ENCODE assay signal across 8 cellular contexts in the genomic region with DNA sequence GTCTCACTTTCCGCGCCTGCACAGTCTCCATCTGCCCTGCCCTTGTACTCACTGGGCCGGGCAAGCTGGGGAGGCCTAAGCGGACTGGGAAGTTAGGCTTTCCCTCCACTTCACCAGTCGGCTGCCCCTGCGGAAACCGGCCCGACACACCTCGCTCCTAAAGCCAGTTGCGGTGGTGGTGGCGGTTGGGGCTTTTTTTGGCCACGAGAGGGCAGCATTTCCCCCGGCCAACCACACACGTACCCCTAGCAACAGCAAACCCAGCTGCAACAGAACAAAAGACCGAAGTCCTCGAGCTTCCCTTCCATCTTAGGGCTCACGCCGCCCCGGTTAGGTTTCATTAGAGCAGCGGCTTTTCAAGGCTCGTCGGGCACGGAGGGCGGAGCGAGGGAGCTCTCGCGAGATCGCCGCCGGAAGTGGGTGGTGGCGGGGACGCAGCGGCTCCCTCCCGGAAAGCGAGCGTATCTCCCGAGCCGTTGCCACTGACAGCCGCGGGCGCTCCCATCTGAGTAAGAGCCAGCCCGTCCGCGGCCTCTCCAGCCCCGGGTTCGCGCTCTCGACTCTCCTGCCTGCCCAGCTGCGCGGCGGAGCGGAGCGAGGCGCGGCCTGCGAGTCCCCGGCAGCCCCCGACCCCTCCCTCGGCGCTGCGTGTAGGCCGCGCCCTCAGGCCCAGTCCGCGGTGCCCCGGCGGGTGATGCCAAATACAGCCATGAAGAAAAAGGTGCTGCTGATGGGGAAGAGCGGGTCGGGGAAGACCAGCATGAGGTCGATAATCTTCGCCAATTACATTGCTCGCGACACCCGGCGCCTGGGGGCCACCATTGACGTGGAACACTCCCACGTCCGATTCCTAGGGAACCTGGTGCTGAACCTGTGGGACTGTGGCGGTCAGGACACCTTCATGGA. TPM values are rescaled to one million over a fixed set of nuclear protein-coding genes. Genes with fewer than 3 reads are reported as not detected.
DNase-seq lines count a peak whose midpoint lies in the region; ATAC-seq and TF ChIP-seq lines count a peak whose summit lies in the region.

A gene with protein sequence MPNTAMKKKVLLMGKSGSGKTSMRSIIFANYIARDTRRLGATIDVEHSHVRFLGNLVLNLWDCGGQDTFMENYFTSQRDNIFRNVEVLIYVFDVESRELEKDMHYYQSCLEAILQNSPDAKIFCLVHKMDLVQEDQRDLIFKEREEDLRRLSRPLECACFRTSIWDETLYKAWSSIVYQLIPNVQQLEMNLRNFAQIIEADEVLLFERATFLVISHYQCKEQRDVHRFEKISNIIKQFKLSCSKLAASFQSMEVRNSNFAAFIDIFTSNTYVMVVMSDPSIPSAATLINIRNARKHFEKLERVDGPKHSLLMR (plus strand): TSS at position 462 of the 906 bp plus-strand sequence. CDS start 233 bp downstream, at position 695.

- H3K4me1 ChIP-seq in cardiac muscle cell (ENCODE audit: low read depth) (no peaks in the 10 kb centered on the region), trophoblast cell (ENCODE audit: control insufficient read depth in 1 of 2, insufficient read depth in 2 of 2, low read length in 2 of 2) (peaks cover 5 to 13% of the 10 kb centered on the region in 2 experiments), transverse colon (peaks cover 20 to 40% (median 27%) of the 10 kb centered on the region in 4 donors)

- H4K8ac ChIP-seq in trophoblast cell (ENCODE audit: low read depth, low read length): peak within 1 kb of the TSS; percentile 96

- peak within 1 kb of the TSS; percentile 57 for H2AK5ac ChIP-seq in trophoblast cell (ENCODE audit: low read length)

- intact Hi-C loops in transverse colon (cut with DNase I; ENCODE audit: low total_unique reads): no loop called here

- peak; percentile 75 for TF ChIP-seq CTCF in GM12874 (IDR thresholded peaks at IDR 0.05; ENCODE audit: insufficient read depth, low read depth, low read length)
- peak; percentile 83 for TF ChIP-seq CTCF in cardiac muscle cell (IDR thresholded peaks at IDR 0.05; ENCODE audit: low read depth, low read length)
- TF ChIP-seq CTCF in transverse colon (IDR thresholded peaks at IDR 0.05): peak; percentile 78 to 97 (median 90)

- peak within 1 kb of the TSS; percentile 86 for H2BK5ac ChIP-seq in trophoblast cell (ENCODE audit: low read depth, low read length, poor library complexity)

- peak; percentile 91 for TF ChIP-seq POLR2A in transverse colon (IDR thresholded peaks at IDR 0.05)

- H3K23ac ChIP-seq in trophoblast cell (ENCODE audit: low read length): no peak within 1 kb of the TSS

- peak within 1 kb of the TSS; percentile 74 for H3K9ac ChIP-seq in trophoblast cell (ENCODE audit: low read length)

- peak within 1 kb of the TSS; percentile 95 for H3K4me2 ChIP-seq in trophoblast cell (ENCODE audit: low read length)

- peak within 1 kb of the TSS; percentile 97 for H3K14ac ChIP-seq in trophoblast cell (ENCODE audit: low read length)

- in situ Hi-C loops in transverse colon (cut with MboI; ENCODE audit: low pct_ligation_motif_present in 1 of 4, low pct_unique_long_range_greater_than_20kb in 1 of 4, low sequenced_read_pairs in 3 of 4): loop anchor here in 3 of 4 donors (25.0 kb wide), 3 partner anchors 612 to 1512 kb away; no protein-coding TSS in a partner anchor

- H3K36me3 ChIP-seq in cardiac muscle cell: no peaks in the 10 kb centered on the region
- H3K36me3 ChIP-seq in trophoblast cell (ENCODE audit: control insufficient read depth in 1 of 2, insufficient read depth in 2 of 2, low read length in 2 of 2): peaks cover 0 to 2% of the 10 kb centered on the region in 2 experiments
- H3K36me3 ChIP-seq in transverse colon: no peaks in the 10 kb centered on the region

- H3K27ac ChIP-seq in cardiac muscle cell (peak within 1 kb of the TSS; percentile 91), trophoblast cell (ENCODE audit: low read depth, low read length) (peak within 1 kb of the TSS; percentile 79), transverse colon (peak within 1 kb of the TSS; percentile 94 to 98 (median 97))

- ATAC-seq in HG02763 (IDR thresholded peaks at IDR 0.05; ENCODE audit: unreplicated experiment): peak; percentile 89

- WGBS in trophoblast cell (ENCODE audit: extremely low coverage, insufficient coverage, insufficient read length): no CpG with 5 or more reads among the region's 79 CpGs
- WGBS in transverse colon (ENCODE audit: low coverage in 1 of 2), 2 donors: 1% methylated on average over 36 of the region's 79 CpGs; no CpG with 5 or more reads in 1 of the 2 donors

- H3K27me3 ChIP-seq in cardiac muscle cell (no peaks in the 10 kb centered on the region), trophoblast cell (ENCODE audit: insufficient read depth, low read length) (no peaks in the 10 kb centered on the region), transverse colon (no peaks in the 10 kb centered on the region)

- peak within 1 kb of the TSS; percentile 91 for H2AFZ ChIP-seq in trophoblast cell (ENCODE audit: insufficient read depth, low read length, poor library complexity)

- H3K79me2 ChIP-seq in trophoblast cell (ENCODE audit: control insufficient read depth, insufficient read depth, low read length, poor library complexity): peaks cover 13% of the 10 kb centered on the region

- H4K12ac ChIP-seq in trophoblast cell (ENCODE audit: low read depth, low read length): peak within 1 kb of the TSS; percentile 90

- DNase-seq in NCI-H1417 (lab: John Stamatoyannopoulos, UW) (peak; percentile 91 to 97 (median 94)), SW 1271 (lab: John Stamatoyannopoulos, UW) (peak; percentile 48 to 75), cardiac muscle cell (ENCODE audit: low read depth in 1 of 2, low spot score in 1 of 2) (peak; percentile 96 to 98), trophoblast cell (peak; percentile 98 to 99), transverse colon (peak; percentile 96)
- peak; percentile 84 for DNase-seq in activated naive CD8-positive, alpha-beta T cell treated with anti-CD3 and anti-CD28 coated beads, Interleukin-2, amount 50 U/mL, for 16 hours (ENCODE audit: low read depth, low spot score)

- no peak within 1 kb of the TSS for H2BK12ac ChIP-seq in trophoblast cell (ENCODE audit: low read length)

- H3K18ac ChIP-seq in trophoblast cell (ENCODE audit: low read length): peak within 1 kb of the TSS; percentile 95

- peak within 1 kb of the TSS; percentile 75 for H3K4ac ChIP-seq in trophoblast cell (ENCODE audit: low read depth, low read length)

- peak within 1 kb of the TSS; percentile 62 for H3K4me3 ChIP-seq in cardiac muscle cell
- peak within 1 kb of the TSS; percentile 85 for H3K4me3 ChIP-seq in trophoblast cell (ENCODE audit: low read depth, low read length)
- H3K4me3 ChIP-seq in transverse colon: peak within 1 kb of the TSS; percentile 77 to 81 (median 80)

- H3K9me3 ChIP-seq in cardiac muscle cell (ENCODE audit: low read depth) (no peaks in the 10 kb centered on the region), trophoblast cell (ENCODE audit: insufficient read depth, low read depth, low read length) (no peaks in the 10 kb centered on the region), transverse colon (no peaks in the 10 kb centered on the region)

- H2BK120ac ChIP-seq in trophoblast cell (ENCODE audit: insufficient read depth, low read length, poor library complexity): peak within 1 kb of the TSS; percentile 78

- H4K91ac ChIP-seq in trophoblast cell (ENCODE audit: low read depth, low read length): peak within 1 kb of the TSS; percentile 93

- TF ChIP-seq EP300 in transverse colon (IDR thresholded peaks at IDR 0.05; ENCODE audit: low read depth): no peak

- peaks cover 10% of the 10 kb centered on the region for H3K79me1 ChIP-seq in trophoblast cell (ENCODE audit: low read length)

RNA-seq across cellular contexts. Expression of the gene that starts here (rescaled TPM):
- total RNA-seq in cardiac muscle cell: 43.8 and 53.7 TPM in 2 replicates
- polyA plus RNA-seq in cardiac muscle cell: 154 and 164 TPM in 2 replicates
- polyA plus RNA-seq in trophoblast cell (2013): 57.3 and 57.5 TPM in 2 replicates
- 10 to 100 TPM; 35.0 to 47.0 (median 39.6) TPM for total RNA-seq in transverse colon

Comparison
In these comparisons a context has a peak if more than half of its experiments do, and no peak if none do; other contexts are left out.
1. Peak in every context shown above with its lines: DNase-seq, ATAC-seq, H3K4me3 ChIP-seq and H3K27ac ChIP-seq.